16 cellular contexts compared by ENCODE assay signal in the genomic region with DNA sequence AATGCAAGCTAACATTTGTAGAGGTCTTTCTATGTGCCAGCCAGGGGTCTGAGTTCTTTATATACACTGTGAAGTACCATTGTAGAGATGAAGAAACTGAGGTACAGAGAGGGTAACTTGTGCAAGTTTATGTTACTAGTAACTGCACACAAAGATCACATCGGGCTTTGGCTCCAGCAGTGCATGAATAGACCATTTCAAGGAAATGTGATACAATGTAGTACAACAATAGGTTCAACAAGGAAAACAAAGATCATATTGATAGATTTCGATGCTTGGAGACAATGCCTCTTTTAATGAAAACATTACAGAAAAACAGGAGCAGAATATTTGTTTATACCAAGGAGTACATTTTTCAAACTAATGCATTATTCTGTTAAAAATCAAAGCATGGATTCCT.
DNase-seq lines count a peak whose midpoint lies in the region; ATAC-seq and TF ChIP-seq lines count a peak whose summit lies in the region.
"Had no signal": no experiment of that assay in that cellular context is flagged by ENCODE, and none has a peak within 500 bp of the region (broad histone marks: within the 10 kb centered on the region; RNA-seq: fewer than 3 reads in every experiment).

No MANE protein-coding gene starts in this region.

- no peak for TF ChIP-seq CTCF in heart right ventricle (IDR thresholded peaks at IDR 0.05)

- 94 to 98% methylated on average over 2 of the region's 2 CpGs for WGBS in aorta, 2 donors
- WGBS in heart right ventricle, 2 donors = 62 to 78% methylated on average over 2 of the region's 2 CpGs

- no peak for ATAC-seq in HG02981 (IDR thresholded peaks at IDR 0.05; ENCODE audit: unreplicated experiment)
- no peak for ATAC-seq in aorta (ENCODE audit: low FRiP score)
- no peak for ATAC-seq in heart right ventricle
- ATAC-seq: Right ventricle myocardium inferior had no signal

- H3K27ac ChIP-seq in caudate nucleus (ENCODE audit: low read depth, low read length) (peak overlapping the region; percentile 97), aorta (ENCODE audit: low read depth in 1 of 2, low read length in 2 of 2) (no peak overlapping the region), heart right ventricle (no peak overlapping the region)

- H3K36me3 ChIP-seq in aorta (ENCODE audit: control insufficient read depth in 1 of 2, insufficient read depth in 2 of 2, low read length in 1 of 2) (no peaks in the 10 kb centered on the region), heart right ventricle (no peaks in the 10 kb centered on the region)

- H3K4me1 ChIP-seq in aorta (ENCODE audit: control insufficient read depth in 1 of 2, insufficient read depth in 2 of 2, low read length in 2 of 2) (no peaks in the 10 kb centered on the region), heart right ventricle (peaks cover 0 to 5% (median 0%) of the 10 kb centered on the region in 9 donors)

- intact Hi-C loops in aorta (cut with DNase I) = no loop called here
- intact Hi-C loops in heart right ventricle (cut with DNase I) = loop anchor here in 1 of 10 donors (10.0 kb wide), 1 partner anchor 47 kb away; no protein-coding TSS in a partner anchor

- H3K27me3 ChIP-seq in aorta (ENCODE audit: control insufficient read depth in 1 of 2, insufficient read depth in 2 of 2, low read length in 1 of 2) (no peaks in the 10 kb centered on the region), heart right ventricle (no peaks in the 10 kb centered on the region)

- DNase-seq in caudate nucleus (lab: John Stamatoyannopoulos, UW) = peak in 18 of 61 donors; percentile 1 to 63 (median 10)
- DNase-seq in globus pallidus (ENCODE audit: low spot score) = peak; percentile 92
- DNase-seq in middle frontal gyrus (ENCODE audit: extremely low spot score, low spot score) = peak; percentile 8
- no peak for DNase-seq in aorta
- no peak for DNase-seq in heart right ventricle
- no peak for DNase-seq in activated naive CD4-positive, alpha-beta T cell treated with anti-CD3 and anti-CD28 coated beads, Interleukin-2, amount 50 U/mL, for 16 hours
- DNase-seq: CD4-positive, CD25-positive, alpha-beta regulatory T cell; DMS79; Karpas-422; NCI-H1694; NCI-H2081; NCI-H2171 treated with DMSO at 0.1 percent for 48 hours; NCI-H526; OCI-M1 had no signal

- H3K4me3 ChIP-seq in aorta (ENCODE audit: low read length in 2 of 2) (no peak overlapping the region), heart right ventricle (no peak overlapping the region)

- H3K9me3 ChIP-seq in aorta (ENCODE audit: control insufficient read depth, low read length) (no peaks in the 10 kb centered on the region), heart right ventricle (no peaks in the 10 kb centered on the region)

Comparison
In these comparisons a context has a peak if more than half of its experiments do, and no peak if none do; other contexts are left out.
1. DNase-seq: peak in globus pallidus (single experiment) and middle frontal gyrus (single experiment); none in aorta (0 of 2), heart right ventricle (0 of 2) and activated naive CD4-positive, alpha-beta T cell treated with anti-CD3 and anti-CD28 coated beads, Interleukin-2, amount 50 U/mL, for 16 hours (single experiment).